8 cellular contexts compared by ENCODE assay signal in genomic region chr10:24952701-24953349, GRCh38. TPM values are rescaled to one million over a fixed set of nuclear protein-coding genes. Genes with fewer than 3 reads are reported as not detected.
A peak's percentile ranks its signal among the peaks of the same experiment; 100 is the strongest.
DNase-seq lines count a peak whose midpoint lies in the region; ATAC-seq and TF ChIP-seq lines count a peak whose summit lies in the region.

No MANE protein-coding gene starts in this region.

- H3K27me3 Mint-ChIP-seq in activated naive CD8-positive, alpha-beta T cell treated with anti-CD3 and anti-CD28 coated beads, Interleukin-2, amount 50 U/mL, for 24 hours = peaks cover 2% of the 10 kb centered on the region

- TF ChIP-seq POLR2A in GM18505 (IDR thresholded peaks at IDR 0.05; ENCODE audit: borderline replicate concordance, extremely low read depth, insufficient read depth, insufficient read length) = no peak

- H3K4me1 Mint-ChIP-seq in activated naive CD8-positive, alpha-beta T cell treated with anti-CD3 and anti-CD28 coated beads, Interleukin-2, amount 50 U/mL, for 24 hours = peaks cover 21% of the 10 kb centered on the region

- H3K4me1 ChIP-seq in RWPE2 (ENCODE audit: insufficient read depth, poor library complexity, severe bottlenecking) (peaks cover 7% of the 10 kb centered on the region), cardiac muscle cell (ENCODE audit: low read depth) (no peaks in the 10 kb centered on the region)

- H3K27me3 ChIP-seq in RWPE2 (ENCODE audit: insufficient read depth, poor library complexity, severe bottlenecking) (no peaks in the 10 kb centered on the region), cardiac muscle cell (no peaks in the 10 kb centered on the region)

- peak overlapping the region; percentile 86 for H3K27ac Mint-ChIP-seq in activated naive CD8-positive, alpha-beta T cell treated with anti-CD3 and anti-CD28 coated beads, Interleukin-2, amount 50 U/mL, for 24 hours

- no peaks in the 10 kb centered on the region for H3K36me3 Mint-ChIP-seq in activated naive CD8-positive, alpha-beta T cell treated with anti-CD3 and anti-CD28 coated beads, Interleukin-2, amount 50 U/mL, for 24 hours (ENCODE audit: low read depth)

- peak; percentile 28 for DNase-seq in ACHN
- no peak for DNase-seq in RWPE2 (ENCODE audit: low spot score)
- DNase-seq in activated naive CD8-positive, alpha-beta T cell treated with anti-CD3 and anti-CD28 coated beads, Interleukin-2, amount 50 U/mL, for 24 hours = peak; percentile 57
- peak; percentile 68 to 81 for DNase-seq in cardiac muscle cell (ENCODE audit: low read depth in 1 of 2, low spot score in 1 of 2)
- peak; percentile 47 for DNase-seq in pons (ENCODE audit: low spot score)
- no peak for DNase-seq in HUDEP-2 (lab: John Stamatoyannopoulos, UW; ENCODE audit: unreplicated experiment in 76 of 76)

- peak; percentile 47 for TF ChIP-seq CTCF in RWPE2 (IDR thresholded peaks at IDR 0.05; ENCODE audit: poor library complexity, severe bottlenecking)
- no peak for TF ChIP-seq CTCF in cardiac muscle cell (IDR thresholded peaks at IDR 0.05; ENCODE audit: low read depth, low read length)

- H3K36me3 ChIP-seq in RWPE2 (ENCODE audit: low read depth) (no peaks in the 10 kb centered on the region), cardiac muscle cell (no peaks in the 10 kb centered on the region)

- ATAC-seq in GM18505 (IDR thresholded peaks at IDR 0.05; ENCODE audit: unreplicated experiment) = peak; percentile 76
- ATAC-seq in HG03066 (IDR thresholded peaks at IDR 0.05; ENCODE audit: low read depth, unreplicated experiment) = peak; percentile 48
- peak; percentile 49 for ATAC-seq in RWPE2 (ENCODE audit: low read depth)
- ATAC-seq in activated naive CD8-positive, alpha-beta T cell treated with anti-CD3 and anti-CD28 coated beads, Interleukin-2, amount 50 U/mL, for 24 hours = peak; percentile 57

- H3K27ac ChIP-seq in RWPE2 (ENCODE audit: poor library complexity, severe bottlenecking) (no peak overlapping the region), cardiac muscle cell (no peak overlapping the region)

- in situ Hi-C loops in ACHN (cut with HindIII; ENCODE audit: low pct_ligation_motif_present, low pct_unique_long_range_greater_than_20kb, low sequenced_read_pairs) = no loop called here

- H3K9me3 ChIP-seq in RWPE2 (ENCODE audit: severe bottlenecking) = no peaks in the 10 kb centered on the region
- H3K9me3 ChIP-seq in cardiac muscle cell (ENCODE audit: low read depth) = no peaks in the 10 kb centered on the region

- H3K9me3 Mint-ChIP-seq in activated naive CD8-positive, alpha-beta T cell treated with anti-CD3 and anti-CD28 coated beads, Interleukin-2, amount 50 U/mL, for 24 hours = no peaks in the 10 kb centered on the region

- H3K4me3 Mint-ChIP-seq in activated naive CD8-positive, alpha-beta T cell treated with anti-CD3 and anti-CD28 coated beads, Interleukin-2, amount 50 U/mL, for 24 hours = peak overlapping the region; percentile 76

- H3K4me3 ChIP-seq in RWPE2 (ENCODE audit: severe bottlenecking) (peak overlapping the region; percentile 40), cardiac muscle cell (peak overlapping the region; percentile 45)

RNA-seq across cellular contexts. Expression of gene PRTFDC1, which starts 0.4 kb away (rescaled TPM):
- 1.9 and 3.8 TPM in 2 replicates for total RNA-seq in cardiac muscle cell
- polyA plus RNA-seq in cardiac muscle cell = 3.1 and 10.2 TPM in 2 replicates

Comparison
In these comparisons a context has a peak if more than half of its experiments do, and no peak if none do; other contexts are left out.
1. DNase-seq: peak in ACHN (single experiment), activated naive CD8-positive, alpha-beta T cell treated with anti-CD3 and anti-CD28 coated beads, Interleukin-2, amount 50 U/mL, for 24 hours (single experiment), cardiac muscle cell (2 of 2) and pons (single experiment); none in RWPE2 (single experiment) and HUDEP-2 (0 of 76).
2. Peak in every context shown above with its lines, with median percentiles within 50 percentile points of each other: ATAC-seq.